In the genomic region with DNA sequence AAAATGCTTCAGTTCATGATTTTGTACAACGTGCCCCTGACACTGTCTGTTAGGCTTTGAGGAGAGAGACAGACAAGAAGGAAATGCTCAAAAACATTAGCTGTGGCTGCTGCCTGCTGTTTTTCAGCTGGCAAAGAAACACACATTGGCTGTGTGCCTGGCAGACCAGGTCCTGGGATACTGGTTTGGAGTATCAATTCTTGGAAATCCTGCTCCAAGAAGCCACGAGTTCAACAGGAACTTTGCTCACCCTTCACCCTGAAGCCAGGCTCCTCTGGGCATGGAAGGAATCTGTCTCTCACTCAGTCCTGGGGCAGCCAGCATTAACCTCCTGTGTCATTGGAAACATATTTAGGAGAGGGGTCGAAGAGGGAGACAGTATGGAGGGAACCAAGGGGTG, we compare ENCODE assay signal across 25 cellular contexts.
DNase-seq lines count a peak whose midpoint lies in the region; TF ChIP-seq lines count a peak whose summit lies in the region.
"Had no signal": no experiment of that assay in that cellular context is flagged by ENCODE, and none has a peak within 500 bp of the region (broad histone marks: within the 10 kb centered on the region; RNA-seq: fewer than 3 reads in every experiment).

No MANE protein-coding gene starts in this region.

- H3K36me3 ChIP-seq in subcutaneous abdominal adipose tissue (ENCODE audit: control insufficient read depth in 5 of 5, insufficient read depth in 5 of 5, low read length in 5 of 5) (no peaks in the 10 kb centered on the region), sigmoid colon (no peaks in the 10 kb centered on the region)

- in situ Hi-C loops in astrocyte of the cerebellum (cut with HindIII; ENCODE audit: low sequenced_read_pairs) (no loop called here), KBM-7 (cut with MboI; ENCODE audit: low pct_unique_long_range_greater_than_20kb, low sequenced_read_pairs) (no loop called here)

- 47 to 59% methylated on average over 3 of the region's 3 CpGs for WGBS in sigmoid colon, 2 donors

- peak overlapping the region in 3 of 5 donors; percentile 40 to 57 (median 48) for H3K9ac ChIP-seq in subcutaneous abdominal adipose tissue (ENCODE audit: low read length in 5 of 5)

- peak overlapping the region; percentile 78 for H3K27ac ChIP-seq in subcutaneous abdominal adipose tissue (ENCODE audit: low read depth, low read length)
- H3K27ac ChIP-seq in sigmoid colon: no peak overlapping the region

- DNase-seq in LNCaP clone FGC (ENCODE audit: low read depth) (peak; percentile 63), astrocyte of the cerebellum (ENCODE audit: low read depth) (peak; percentile 29), mucosa of gallbladder (ENCODE audit: low spot score) (peak; percentile 32), sigmoid colon (no peak), KBM-7 (no peak), NCI-H82 treated with DMSO at 0.1 percent for 48 hours (lab: John Stamatoyannopoulos, UW; ENCODE audit: unreplicated experiment) (no peak)
- DNase-seq: activated CD4-positive, CD25-positive, alpha-beta regulatory T cell; activated CD8-positive, alpha-beta T cell treated with anti-CD3 and anti-CD28 coated beads for 36 hours; activated naive CD4-positive, alpha-beta T cell; activated T-cell treated with anti-CD3 and anti-CD28 coated beads for 4 hours; amniotic stem cell; CD8-positive, alpha-beta memory T cell; central memory CD4-positive, alpha-beta T cell; DMS79; foreskin melanocyte; kidney; NCI-H187; OCI-M1; retina; SHP77; T1000 had no signal

- intact Hi-C loops in sigmoid colon (cut with DNase I): loop anchor here (5.0 kb wide), 1 partner anchor 76 kb away; no protein-coding TSS in a partner anchor

- no peak for TF ChIP-seq EP300 in sigmoid colon (IDR thresholded peaks at IDR 0.05)

- no peaks in the 10 kb centered on the region for H3K9me3 ChIP-seq in subcutaneous abdominal adipose tissue (ENCODE audit: control insufficient read depth in 5 of 5, low read length in 5 of 5)
- no peaks in the 10 kb centered on the region for H3K9me3 ChIP-seq in sigmoid colon

- H3K27me3 ChIP-seq in subcutaneous abdominal adipose tissue (ENCODE audit: control insufficient read depth in 5 of 5, insufficient read depth in 4 of 5, low read length in 5 of 5): no peaks in the 10 kb centered on the region
- no peaks in the 10 kb centered on the region for H3K27me3 ChIP-seq in sigmoid colon

- TF ChIP-seq CTCF in LNCaP clone FGC (IDR thresholded peaks at IDR 0.05; ENCODE audit: control insufficient read depth, extremely low read depth, insufficient read depth) (no peak), astrocyte of the cerebellum (IDR thresholded peaks at IDR 0.05; ENCODE audit: low read depth, low read length, missing control alignments) (no peak), sigmoid colon (IDR thresholded peaks at IDR 0.05) (no peak)

- no peak for TF ChIP-seq POLR2A in sigmoid colon (IDR thresholded peaks at IDR 0.05)

- H3K4me1 ChIP-seq in subcutaneous abdominal adipose tissue (ENCODE audit: control insufficient read depth in 5 of 5, insufficient read depth in 5 of 5, low read length in 5 of 5): peaks cover 8 to 49% (median 37%) of the 10 kb centered on the region in 5 donors
- peaks cover 0 to 35% (median 30%) of the 10 kb centered on the region in 4 donors for H3K4me1 ChIP-seq in sigmoid colon

- H3K4me3 ChIP-seq in LNCaP clone FGC (ENCODE audit: low read depth, low read length) (no peak overlapping the region), astrocyte of the cerebellum (ENCODE audit: low read depth, low read length) (no peak overlapping the region), subcutaneous abdominal adipose tissue (ENCODE audit: low read depth in 1 of 5, low read length in 5 of 5) (no peak overlapping the region), sigmoid colon (no peak overlapping the region)
- H3K4me3 ChIP-seq: GM12878, K562, lung had no signal

Comparison
In these comparisons a context has a peak if more than half of its experiments do, and no peak if none do; other contexts are left out.
1. DNase-seq: peak in LNCaP clone FGC (single experiment), astrocyte of the cerebellum (single experiment) and mucosa of gallbladder (single experiment); none in sigmoid colon (single experiment), KBM-7 (single experiment) and NCI-H82 treated with DMSO at 0.1 percent for 48 hours (single experiment).